8 cellular contexts compared by ENCODE assay signal in the genomic region with DNA sequence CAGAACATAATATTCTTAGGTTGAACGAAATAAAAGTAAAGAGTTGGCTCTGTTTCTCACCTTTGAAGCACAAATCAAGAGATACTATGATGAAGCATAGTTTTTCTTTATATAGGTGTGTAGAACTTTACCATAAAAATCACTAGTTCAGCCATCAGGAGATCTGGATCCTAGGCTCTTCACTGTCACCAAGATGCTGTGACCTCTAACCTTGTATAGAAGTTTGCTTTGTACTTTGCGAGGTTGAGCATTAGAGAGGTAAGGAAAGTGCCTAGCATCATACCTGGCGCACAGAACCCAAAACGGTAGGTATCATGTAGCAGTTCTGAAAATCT. TPM values are rescaled to one million over a fixed set of nuclear protein-coding genes. Genes with fewer than 3 reads are reported as not detected.
DNase-seq lines count a peak whose midpoint lies in the region; ATAC-seq and TF ChIP-seq lines count a peak whose summit lies in the region.

No MANE protein-coding gene starts in this region.

- H3K27ac ChIP-seq in left ventricle myocardium inferior (replicated peaks), result peak overlapping the region; percentile 62
- H3K27ac ChIP-seq in uterus, result peak overlapping the region; percentile 32 to 50
- peak overlapping the region in 2 of 4 donors; percentile 37 to 43 for H3K27ac ChIP-seq in Peyer's patch

- no peaks in the 10 kb centered on the region for H3K27me3 Mint-ChIP-seq in activated T-helper 17 cell treated with anti-CD3 and anti-CD28 coated beads, Interleukin-2, amount 50 U/mL, for 72 hours
- no peaks in the 10 kb centered on the region for H3K27me3 Mint-ChIP-seq in memory B cell

- no peaks in the 10 kb centered on the region for H3K27me3 ChIP-seq in left ventricle myocardium inferior (ENCODE audit: low read depth)
- no peaks in the 10 kb centered on the region for H3K27me3 ChIP-seq in uterus
- no peaks in the 10 kb centered on the region for H3K27me3 ChIP-seq in Peyer's patch

- intact Hi-C loops in left ventricle myocardium inferior (cut with micrococcal nuclease), result no loop called here
- intact Hi-C loops in left ventricle myocardium superior (cut with micrococcal nuclease), result loop anchor here (10.0 kb wide), 1 partner anchor 62 kb away; no protein-coding TSS in a partner anchor
- intact Hi-C loops in uterus (cut with DNase I; ENCODE audit: low total_unique reads), result no loop called here

- H3K9me3 ChIP-seq in left ventricle myocardium inferior (replicated peaks) (no peaks in the 10 kb centered on the region), uterus (no peaks in the 10 kb centered on the region), Peyer's patch (no peaks in the 10 kb centered on the region)

- peaks cover 7% of the 10 kb centered on the region for H3K36me3 ChIP-seq in left ventricle myocardium inferior
- no peaks in the 10 kb centered on the region for H3K36me3 ChIP-seq in uterus
- H3K36me3 ChIP-seq in Peyer's patch, result no peaks in the 10 kb centered on the region

- H3K9me3 Mint-ChIP-seq in activated T-helper 17 cell treated with anti-CD3 and anti-CD28 coated beads, Interleukin-2, amount 50 U/mL, for 72 hours, result no peaks in the 10 kb centered on the region
- no peaks in the 10 kb centered on the region for H3K9me3 Mint-ChIP-seq in memory B cell

- no peak for DNase-seq in left ventricle myocardium inferior
- no peak for DNase-seq in left ventricle myocardium superior
- DNase-seq in memory B cell (ENCODE audit: low spot score in 2 of 2), result no peak
- no peak for DNase-seq in uterus
- DNase-seq in stimulated activated naive CD4-positive, alpha-beta T cell (lab: John Stamatoyannopoulos, UW), result no peak
- DNase-seq in NCI-H2081 treated with DMSO at 0.1 percent for 48 hours (lab: John Stamatoyannopoulos, UW), result no peak
- DNase-seq in Peyer's patch, result no peak

- peaks cover 39% of the 10 kb centered on the region for H3K4me1 Mint-ChIP-seq in activated T-helper 17 cell treated with anti-CD3 and anti-CD28 coated beads, Interleukin-2, amount 50 U/mL, for 72 hours
- peaks cover 12% of the 10 kb centered on the region for H3K4me1 Mint-ChIP-seq in memory B cell

- peak overlapping the region; percentile 97 for H3K27ac Mint-ChIP-seq in activated T-helper 17 cell treated with anti-CD3 and anti-CD28 coated beads, Interleukin-2, amount 50 U/mL, for 72 hours
- peak overlapping the region; percentile 76 for H3K27ac Mint-ChIP-seq in memory B cell

- TF ChIP-seq POLR2A in uterus (IDR thresholded peaks at IDR 0.05) (no peak), Peyer's patch (IDR thresholded peaks at IDR 0.05) (no peak)

- peaks cover 53% of the 10 kb centered on the region for H3K4me1 ChIP-seq in left ventricle myocardium inferior
- H3K4me1 ChIP-seq in uterus, result peaks cover 0 to 4% of the 10 kb centered on the region in 2 donors
- peaks cover 0 to 33% (median 3%) of the 10 kb centered on the region in 4 donors for H3K4me1 ChIP-seq in Peyer's patch

- TF ChIP-seq CTCF in left ventricle myocardium inferior (IDR thresholded peaks at IDR 0.05; ENCODE audit: borderline replicate concordance) (no peak), uterus (IDR thresholded peaks at IDR 0.05) (no peak), Peyer's patch (IDR thresholded peaks at IDR 0.05) (no peak)

- H3K4me3 ChIP-seq in left ventricle myocardium inferior (peak overlapping the region; percentile 65), uterus (peak overlapping the region in 1 of 2 donors; percentile 24), Peyer's patch (peak overlapping the region in 1 of 4 donors; percentile 32)

- H3K4me3 Mint-ChIP-seq in activated T-helper 17 cell treated with anti-CD3 and anti-CD28 coated beads, Interleukin-2, amount 50 U/mL, for 72 hours, result peak overlapping the region; percentile 99
- peak overlapping the region; percentile 98 for H3K4me3 Mint-ChIP-seq in memory B cell

- ATAC-seq in left ventricle myocardium superior (no peak), memory B cell (ENCODE audit: low read depth) (no peak)
- ATAC-seq in activated T-helper 17 cell treated with anti-CD3 and anti-CD28 coated beads, Interleukin-2, amount 50 U/mL, for 72 hours (replicated peaks), result no peak

- H3K36me3 Mint-ChIP-seq in activated T-helper 17 cell treated with anti-CD3 and anti-CD28 coated beads, Interleukin-2, amount 50 U/mL, for 72 hours (ENCODE audit: low read depth), result peaks cover 59% of the 10 kb centered on the region
- H3K36me3 Mint-ChIP-seq in memory B cell, result peaks cover under 1% of the 10 kb centered on the region

RNA-seq across cellular contexts. Expression of gene CDC6, which starts 0.6 kb away (rescaled TPM):
- total RNA-seq in left ventricle myocardium inferior (0.55 TPM), left ventricle myocardium superior (0.99 TPM), uterus (10 to 100 TPM in 1 of 4 donors, under 1 TPM in 1, not detected in 2; 0.88 to 11.3 TPM), Peyer's patch (10 to 100 TPM in 1 of 4 donors, 1 to 10 TPM in 3; 2.5 to 21.5 (median 3.4) TPM)
- 100 to 1,000 TPM in 1 of 2 donors, 10 to 100 TPM in 1; 60.9 to 101 TPM for total RNA-seq in activated T-helper 17 cell treated with anti-CD3 and anti-CD28 coated beads, Interleukin-2, amount 50 U/mL, for 72 hours

RNA-seq across cellular contexts. Expression of gene RARA, which starts 21.9 kb away (rescaled TPM):
- total RNA-seq in left ventricle myocardium inferior, result 17.1 TPM
- total RNA-seq in left ventricle myocardium superior, result 18.6 TPM
- total RNA-seq in activated T-helper 17 cell treated with anti-CD3 and anti-CD28 coated beads, Interleukin-2, amount 50 U/mL, for 72 hours, result 10 to 100 TPM; 43.7 to 61.9 TPM
- total RNA-seq in uterus, result 10 to 100 TPM; 18.9 to 80.5 (median 46.3) TPM
- total RNA-seq in Peyer's patch, result 10 to 100 TPM; 46.2 to 93.3 (median 72.1) TPM
